Comparison of ENCODE assay signal across 14 cellular contexts in the genomic region with DNA sequence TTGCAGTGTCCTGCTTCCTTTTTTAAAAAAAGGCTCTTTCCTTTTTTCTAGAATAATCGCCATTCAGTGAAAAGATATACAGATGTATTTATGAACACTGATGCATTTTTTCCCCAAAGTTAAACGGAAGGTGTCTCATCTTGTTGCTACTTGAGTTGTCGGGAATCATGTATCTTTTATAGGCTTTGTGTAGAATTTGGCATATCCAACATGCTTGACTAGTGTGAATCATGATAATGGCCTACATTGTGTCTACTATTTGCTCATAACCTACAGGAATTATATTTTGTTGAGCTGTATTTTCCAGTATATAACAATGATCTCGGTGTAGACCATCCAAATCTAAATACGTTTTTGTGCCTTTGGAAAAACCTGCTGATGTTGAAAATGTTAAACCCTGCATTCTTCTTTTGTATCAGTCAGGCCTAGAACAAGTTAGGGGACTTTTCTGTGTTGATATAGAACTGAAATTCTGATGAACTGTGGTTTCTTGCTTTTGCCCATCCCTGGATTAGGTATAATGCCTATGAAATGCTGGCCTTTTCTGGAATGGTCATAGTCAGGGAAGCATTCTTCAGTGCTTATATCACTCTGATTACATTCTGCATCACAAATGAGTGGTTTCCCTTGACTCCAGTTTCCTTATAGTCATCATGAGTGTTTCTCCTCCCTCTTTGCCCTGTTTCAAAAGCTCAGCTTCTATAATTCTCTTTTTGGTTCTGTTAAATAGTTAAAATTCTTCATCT. TPM values are rescaled to one million over a fixed set of nuclear protein-coding genes. Genes with fewer than 3 reads are reported as not detected.
DNase-seq lines count a peak whose midpoint lies in the region; ATAC-seq and TF ChIP-seq lines count a peak whose summit lies in the region.
"Had no signal": no experiment of that assay in that cellular context is flagged by ENCODE, and none has a peak within 500 bp of the region (broad histone marks: within the 10 kb centered on the region; RNA-seq: fewer than 3 reads in every experiment).

No MANE protein-coding gene starts in this region.

- intact Hi-C loops in lower leg skin (cut with DNase I; ENCODE audit: low total_unique reads): no loop called here

- ATAC-seq in GM21360 (IDR thresholded peaks at IDR 0.05; ENCODE audit: unreplicated experiment): no peak
- ATAC-seq: left colon had no signal

- no peak for TF ChIP-seq CTCF in lower leg skin (IDR thresholded peaks at IDR 0.05)

- no peak for TF ChIP-seq POLR2A in lower leg skin (IDR thresholded peaks at IDR 0.05)

- H3K36me3 ChIP-seq in adipocyte (ENCODE audit: control insufficient read depth, insufficient read depth, low read length, severe bottlenecking): no peaks in the 10 kb centered on the region
- H3K36me3 ChIP-seq: BE2C, thoracic aorta had no signal

- DNase-seq in ACHN (peak; percentile 99), HPDE6-E6E7 (ENCODE audit: extremely low spot score) (peak; percentile 79), adipocyte (ENCODE audit: low read depth) (peak; percentile 86), glomerular endothelial cell (ENCODE audit: extremely low read depth, low read depth, low spot score) (peak; percentile 51), lower leg skin (ENCODE audit: low spot score in 2 of 2) (no peak), mesenteric fat pad (ENCODE audit: low spot score) (no peak)
- no peak for DNase-seq in activated CD4-positive, alpha-beta T cell treated with anti-CD3 and anti-CD28 coated beads for 1 hour
- DNase-seq: activated CD4-positive, alpha-beta T cell treated with anti-CD3 and anti-CD28 coated beads for 48 hours; activated naive CD4-positive, alpha-beta T cell treated with anti-CD3 and anti-CD28 coated beads, Interleukin-2, amount 10 ng/mL, durations not matched to agents 7 days and 5 days; BE2C; left colon; NCI-H1694 treated with DMSO at 0.1 percent for 48 hours had no signal

- peaks cover 11% of the 10 kb centered on the region for H3K4me1 ChIP-seq in adipocyte (ENCODE audit: control insufficient read depth, insufficient read depth, low read length)
- H3K4me1 ChIP-seq: BE2C had no signal

- H3K4me3 ChIP-seq in adipocyte (ENCODE audit: low read length): no peak overlapping the region
- no peak overlapping the region for H3K4me3 ChIP-seq in lower leg skin (ENCODE audit: low read depth, poor library complexity, severe bottlenecking)
- H3K4me3 ChIP-seq: thoracic aorta had no signal

- no peaks in the 10 kb centered on the region for H3K9me3 ChIP-seq in adipocyte (ENCODE audit: control insufficient read depth, low read length)
- H3K9me3 ChIP-seq: BE2C, thoracic aorta had no signal

- no peak overlapping the region for H3K9ac ChIP-seq in adipocyte (ENCODE audit: low read length)

- no peaks in the 10 kb centered on the region for H3K27me3 ChIP-seq in adipocyte (replicated peaks; ENCODE audit: control insufficient read depth, insufficient read depth, low read length)

- in situ Hi-C loops in ACHN (cut with HindIII; ENCODE audit: low pct_ligation_motif_present, low pct_unique_long_range_greater_than_20kb, low sequenced_read_pairs): no loop called here

- 58 to 59% methylated on average over 5 of the region's 5 CpGs for WGBS in lower leg skin, 2 donors

RNA-seq across cellular contexts. Expression of a gene that starts 10.8 kb away (rescaled TPM):
- total RNA-seq in glomerular endothelial cell (30.1 and 33.3 TPM in 2 replicates), lower leg skin (10 to 100 TPM; 11.6 to 24.2 (median 19.1) TPM), mesenteric fat pad (3.2 TPM)

Comparison
In these comparisons a context has a peak if more than half of its experiments do, and no peak if none do; other contexts are left out.
1. DNase-seq: peak in ACHN (single experiment), HPDE6-E6E7 (single experiment), adipocyte (single experiment) and glomerular endothelial cell (single experiment); none in lower leg skin (0 of 2), activated CD4-positive, alpha-beta T cell treated with anti-CD3 and anti-CD28 coated beads for 1 hour (single experiment) and mesenteric fat pad (single experiment).